In genomic region chr6:137261393-137262154, GRCh38 we compare ENCODE assay signal across 7 cellular contexts. TPM values are rescaled to one million over a fixed set of nuclear protein-coding genes. Genes with fewer than 3 reads are reported as not detected.
DNase-seq lines count a peak whose midpoint lies in the region; ATAC-seq and TF ChIP-seq lines count a peak whose summit lies in the region.

No MANE protein-coding gene starts in this region.

- H3K4me1 ChIP-seq in upper lobe of left lung, result peaks cover 31 to 44% (median 43%) of the 10 kb centered on the region in 4 donors

- TF ChIP-seq CTCF in fibroblast of villous mesenchyme (IDR thresholded peaks at IDR 0.05; ENCODE audit: insufficient read depth, low read depth, low read length) (no peak), upper lobe of left lung (IDR thresholded peaks at IDR 0.05) (no peak)

- H3K27ac ChIP-seq in upper lobe of left lung, result peak overlapping the region; percentile 58 to 83 (median 68)

- no peaks in the 10 kb centered on the region for H3K9me3 ChIP-seq in upper lobe of left lung

- TF ChIP-seq EP300 in upper lobe of left lung (IDR thresholded peaks at IDR 0.05), result peak in 2 of 4 donors; percentile 74

- WGBS in upper lobe of left lung, 2 donors, result 36 to 42% methylated on average over 3 of the region's 3 CpGs

- H3K36me3 ChIP-seq in upper lobe of left lung, result no peaks in the 10 kb centered on the region

- H3K4me3 ChIP-seq in fibroblast of villous mesenchyme (ENCODE audit: low read depth, low read length), result no peak overlapping the region
- H3K4me3 ChIP-seq in upper lobe of left lung, result no peak overlapping the region

- ATAC-seq in GM19468 (IDR thresholded peaks at IDR 0.05; ENCODE audit: extremely low read depth, unreplicated experiment) (peak; percentile 63), upper lobe of left lung (ENCODE audit: low FRiP score in 2 of 2) (peak; percentile 52 to 62), HG03521 (IDR thresholded peaks at IDR 0.05; ENCODE audit: unreplicated experiment) (no peak)

- no peak for TF ChIP-seq POLR2A in upper lobe of left lung (IDR thresholded peaks at IDR 0.05)

- DNase-seq in NOMO-1 treated with DMSO at 0.1 percent for 48 hours (lab: John Stamatoyannopoulos, UW; ENCODE audit: unreplicated experiment) (peak; percentile 58), fibroblast of villous mesenchyme (ENCODE audit: low read depth) (peak; percentile 56), upper lobe of left lung (no peak), SK-N-DZ (ENCODE audit: low spot score) (no peak), T-helper 9 cell (no peak)

- H3K27me3 ChIP-seq in upper lobe of left lung, result no peaks in the 10 kb centered on the region

RNA-seq across cellular contexts. Expression of gene IFNGR1, which starts 42.4 kb away (rescaled TPM):
- total RNA-seq in fibroblast of villous mesenchyme, result 26.7 and 47.5 TPM in 2 replicates
- total RNA-seq in upper lobe of left lung, result 100 to 1,000 TPM in 5 of 6 donors, 10 to 100 TPM in 1; 94.0 to 216 (median 183) TPM
- 31.9 TPM in 2 replicates for polyA plus RNA-seq in SK-N-DZ (2014; cell fraction: cytosol; rRNA removed)
- polyA plus RNA-seq in SK-N-DZ (2014; cell fraction: nucleus; rRNA removed), result 26.0 and 33.4 TPM in 2 replicates

Comparison
In these comparisons a context has a peak if more than half of its experiments do, and no peak if none do; other contexts are left out.
1. DNase-seq: peak in NOMO-1 treated with DMSO at 0.1 percent for 48 hours (single experiment) and fibroblast of villous mesenchyme (single experiment); none in upper lobe of left lung (0 of 2), SK-N-DZ (single experiment) and T-helper 9 cell (single experiment).